In the genomic region with DNA sequence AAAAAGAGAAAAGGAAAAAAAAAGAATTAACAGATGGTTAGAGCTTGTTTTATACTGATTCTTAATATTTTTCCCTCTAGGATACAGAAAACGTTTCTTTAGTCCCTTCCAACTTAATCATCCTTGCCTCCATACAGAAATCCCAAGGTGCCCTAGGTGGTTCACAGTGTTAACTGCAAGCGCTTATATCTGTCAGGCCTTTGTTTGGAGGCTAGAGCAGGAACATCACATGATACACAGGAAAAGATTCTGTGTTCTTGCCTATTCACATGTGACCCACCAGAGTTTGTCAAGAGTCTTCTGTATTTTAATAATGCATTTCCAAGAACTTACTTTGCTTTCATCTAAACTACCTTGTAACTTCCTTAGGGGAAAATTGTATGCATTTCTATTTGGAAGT, we compare ENCODE assay signal across 21 cellular contexts.
"Had no signal": no experiment of that assay in that cellular context is flagged by ENCODE, and none has a peak within 500 bp of the region (broad histone marks: within the 10 kb centered on the region; RNA-seq: fewer than 3 reads in every experiment).

No MANE protein-coding gene starts in this region.

- H3K36me3 Mint-ChIP-seq: naive thymus-derived CD8-positive, alpha-beta T cell; stimulated activated effector memory CD8-positive, alpha-beta T cell treated with anti-CD3 and anti-CD28 coated beads, Interleukin-12 subunit alpha, Interleukin-12 subunit beta, amount 100 ng/mL, for 72 hours had no signal

- H3K9me3 Mint-ChIP-seq: naive thymus-derived CD8-positive, alpha-beta T cell; stimulated activated effector memory CD8-positive, alpha-beta T cell treated with anti-CD3 and anti-CD28 coated beads, Interleukin-12 subunit alpha, Interleukin-12 subunit beta, amount 100 ng/mL, for 72 hours had no signal

- H3K4me1 ChIP-seq: pancreas, thyroid gland had no signal

- H3K4me3 ChIP-seq: coronary artery, hepatocyte, pancreas, sigmoid colon, stomach, thyroid gland had no signal

- H3K36me3 ChIP-seq: pancreas, sigmoid colon, stomach, thyroid gland had no signal

- DNase-seq: dermis blood vessel endothelial cell; effector memory CD4-positive, alpha-beta T cell; erythroblast; kidney; mesenchymal stem cell; midbrain; naive thymus-derived CD8-positive, alpha-beta T cell; occipital lobe; pancreas; sigmoid colon; stimulated activated CD4-positive, alpha-beta T cell treated with anti-CD3 and anti-CD28 coated beads, Interleukin-2, amount 100 ng/mL, for 24 hours; stimulated activated CD4-positive, alpha-beta T cell treated with anti-CD3 and anti-CD28 coated beads, Interleukin-4, amount 100 ng/mL, for 24 hours; stimulated activated naive CD4-positive, alpha-beta T cell treated with Interleukin-2 at 50 U/mL for 16 hours; stomach; thyroid gland; trophoblast cell had no signal

- H3K27me3 Mint-ChIP-seq: naive thymus-derived CD8-positive, alpha-beta T cell; progenitor cell of endocrine pancreas had no signal

- ATAC-seq: left lobe of liver; naive thymus-derived CD8-positive, alpha-beta T cell; pancreas; stimulated activated effector memory CD8-positive, alpha-beta T cell treated with anti-CD3 and anti-CD28 coated beads, Interleukin-12 subunit alpha, Interleukin-12 subunit beta, amount 100 ng/mL, for 72 hours had no signal

- H3K4me3 Mint-ChIP-seq: naive thymus-derived CD8-positive, alpha-beta T cell; stimulated activated effector memory CD8-positive, alpha-beta T cell treated with anti-CD3 and anti-CD28 coated beads, Interleukin-12 subunit alpha, Interleukin-12 subunit beta, amount 100 ng/mL, for 72 hours had no signal

- H3K9me3 ChIP-seq: pancreas, sigmoid colon, stomach, thyroid gland had no signal

- H3K27me3 ChIP-seq: hepatocyte, pancreas, sigmoid colon, stomach, thyroid gland had no signal

- H3K27ac Mint-ChIP-seq: naive thymus-derived CD8-positive, alpha-beta T cell; stimulated activated effector memory CD8-positive, alpha-beta T cell treated with anti-CD3 and anti-CD28 coated beads, Interleukin-12 subunit alpha, Interleukin-12 subunit beta, amount 100 ng/mL, for 72 hours had no signal

- H3K4me1 Mint-ChIP-seq: naive thymus-derived CD8-positive, alpha-beta T cell; stimulated activated effector memory CD8-positive, alpha-beta T cell treated with anti-CD3 and anti-CD28 coated beads, Interleukin-12 subunit alpha, Interleukin-12 subunit beta, amount 100 ng/mL, for 72 hours had no signal

- H3K27ac ChIP-seq: coronary artery, hepatocyte, pancreas, sigmoid colon, stomach, thyroid gland had no signal
